In the genomic region with DNA sequence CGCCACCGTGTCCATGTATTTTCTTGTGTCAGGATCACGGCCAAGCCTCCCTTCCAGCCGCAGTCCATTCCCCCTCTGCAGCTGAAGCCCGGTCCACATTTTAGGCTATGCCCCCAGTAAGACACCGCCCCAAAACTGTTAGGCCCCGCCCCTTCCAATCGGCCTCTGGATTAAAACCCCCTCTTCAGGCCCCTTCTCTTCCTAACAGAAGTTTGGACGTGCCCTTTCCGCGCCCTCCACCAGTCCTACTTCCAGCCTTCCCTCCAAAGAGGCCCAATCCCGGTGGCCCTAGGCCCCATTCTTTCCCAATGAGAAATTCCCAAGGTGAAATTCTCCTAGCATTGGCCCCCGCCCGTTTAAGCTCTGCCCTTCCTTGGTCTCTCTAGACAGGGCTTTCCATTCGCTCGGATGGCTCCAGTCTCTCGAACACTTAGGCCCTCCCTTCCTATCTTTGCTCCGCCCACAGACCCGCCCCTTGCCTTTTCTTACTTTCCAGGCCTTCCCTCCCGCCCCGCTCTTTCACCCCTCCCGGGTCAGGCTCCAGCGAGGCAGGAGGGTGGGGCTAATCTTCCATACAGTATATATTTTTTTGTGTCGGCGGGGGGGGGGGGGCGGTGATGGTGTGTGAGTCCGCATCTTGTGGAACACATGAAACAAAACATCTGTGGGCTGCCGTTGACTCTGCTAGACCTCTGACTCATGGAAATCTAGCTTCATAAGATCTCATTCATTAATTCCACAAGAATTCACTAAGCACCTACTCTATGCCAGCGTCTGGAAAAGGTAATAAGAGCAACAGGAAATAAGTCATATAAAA, we compare ENCODE assay signal across 1 cellular context.
TF ChIP-seq lines count a peak whose summit lies in the region.

No MANE protein-coding gene starts in this region.

TF ChIP-seq in GM12878, 131 proteins besides CTCF, POLR2A, EP300 and RAD21 (continued from another document and continues in another):
- TF ChIP-seq, protein P1, sequence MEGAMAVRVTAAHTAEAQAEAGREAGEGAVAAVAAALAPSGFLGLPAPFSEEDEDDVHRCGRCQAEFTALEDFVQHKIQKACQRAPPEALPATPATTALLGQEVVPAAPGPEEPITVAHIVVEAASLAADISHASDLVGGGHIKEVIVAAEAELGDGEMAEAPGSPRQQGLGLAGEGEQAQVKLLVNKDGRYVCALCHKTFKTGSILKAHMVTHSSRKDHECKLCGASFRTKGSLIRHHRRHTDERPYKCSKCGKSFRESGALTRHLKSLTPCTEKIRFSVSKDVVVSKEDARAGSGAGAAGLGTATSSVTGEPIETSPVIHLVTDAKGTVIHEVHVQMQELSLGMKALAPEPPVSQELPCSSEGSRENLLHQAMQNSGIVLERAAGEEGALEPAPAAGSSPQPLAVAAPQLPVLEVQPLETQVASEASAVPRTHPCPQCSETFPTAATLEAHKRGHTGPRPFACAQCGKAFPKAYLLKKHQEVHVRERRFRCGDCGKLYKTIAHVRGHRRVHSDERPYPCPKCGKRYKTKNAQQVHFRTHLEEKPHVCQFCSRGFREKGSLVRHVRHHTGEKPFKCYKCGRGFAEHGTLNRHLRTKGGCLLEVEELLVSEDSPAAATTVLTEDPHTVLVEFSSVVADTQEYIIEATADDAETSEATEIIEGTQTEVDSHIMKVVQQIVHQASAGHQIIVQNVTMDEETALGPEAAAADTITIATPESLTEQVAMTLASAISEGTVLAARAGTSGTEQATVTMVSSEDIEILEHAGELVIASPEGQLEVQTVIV (IDR thresholded peaks at IDR 0.05; ENCODE audit: borderline replicate concordance, partially characterized antibody): no peak
- TF ChIP-seq IKZF2 (IDR thresholded peaks at IDR 0.05) (peak in 1 of 2 experiments; percentile 38; a peak in 2 of 4 replicates), STAT1 (conservative IDR thresholded peaks at IDR 0.05) (no peak), ZBTB40 (IDR thresholded peaks at IDR 0.05; ENCODE audit: borderline replicate concordance) (peak; percentile 32; the same call in 1 of the 2 replicates), JUND (IDR thresholded peaks at IDR 0.05; ENCODE audit: low read depth, low read length) (no peak), ZBED1 (IDR thresholded peaks at IDR 0.05; ENCODE audit: borderline replicate concordance) (no peak), MXI1 (IDR thresholded peaks at IDR 0.05; ENCODE audit: low read depth, low read length) (no peak), NR2C1 (IDR thresholded peaks at IDR 0.05) (no peak; the same call in 1 of the 2 replicates), MTA3 (IDR thresholded peaks at IDR 0.05; ENCODE audit: borderline replicate concordance, low read length) (no peak), NKRF (conservative IDR thresholded peaks at IDR 0.05) (no peak), GATAD2B (conservative IDR thresholded peaks at IDR 0.05; ENCODE audit: low read depth) (no peak), YBX1 (IDR thresholded peaks at IDR 0.05) (no peak), ZNF274 (IDR thresholded peaks at IDR 0.05; ENCODE audit: insufficient read depth, insufficient read length) (no peak), TCF3 (IDR thresholded peaks at IDR 0.05; ENCODE audit: borderline replicate concordance, insufficient read depth, low read depth, low read length) (no peak), MEF2A (IDR thresholded peaks at IDR 0.05; ENCODE audit: insufficient read depth, low read depth, low read length) (no peak), CHD1 (IDR thresholded peaks at IDR 0.05; ENCODE audit: low read depth, low read length) (no peak), RBBP5 (conservative IDR thresholded peaks at IDR 0.05) (no peak), DPF2 (IDR thresholded peaks at IDR 0.05) (0 out of 2 replicates have a peak, but pooled peaks have one; percentile 8), SP1 (IDR thresholded peaks at IDR 0.05; ENCODE audit: low read depth, low read length) (peak; percentile 93), JUNB (IDR thresholded peaks at IDR 0.05) (no peak), ZNF24 (IDR thresholded peaks at IDR 0.05) (no peak), SMAD1 (IDR thresholded peaks at IDR 0.05; ENCODE audit: low read depth, partially characterized antibody) (no peak), SIN3A (IDR thresholded peaks at IDR 0.05; ENCODE audit: low read depth, low read length) (0 out of 2 replicates have a peak, but pooled peaks have one; percentile 51), KAT2A (conservative IDR thresholded peaks at IDR 0.05; ENCODE audit: control insufficient read depth, low read depth, low read length) (no peak), EGR1 (IDR thresholded peaks at IDR 0.05; ENCODE audit: borderline replicate concordance in 1 of 2, low read depth in 2 of 2, low read length in 2 of 2) (0 out of 3 replicates have a peak, but pooled peaks of 1 of the 2 experiments have one; percentile 26), ETV6 (conservative IDR thresholded peaks at IDR 0.05 in 1 of 2, IDR thresholded peaks at IDR 0.05 in 1 of 2; ENCODE audit: borderline replicate concordance in 1 of 2, low read depth in 1 of 2) (no peak; a peak in 1 of 4 replicates), RUNX3 (IDR thresholded peaks at IDR 0.05; ENCODE audit: low read length) (peak; percentile 45; the same call in 1 of the 2 replicates), PML (IDR thresholded peaks at IDR 0.05; ENCODE audit: low read length) (no peak), FOXM1 (IDR thresholded peaks at IDR 0.05; ENCODE audit: low read depth, low read length) (no peak), LARP7 (IDR thresholded peaks at IDR 0.05) (no peak)
- TF ChIP-seq, protein P2, sequence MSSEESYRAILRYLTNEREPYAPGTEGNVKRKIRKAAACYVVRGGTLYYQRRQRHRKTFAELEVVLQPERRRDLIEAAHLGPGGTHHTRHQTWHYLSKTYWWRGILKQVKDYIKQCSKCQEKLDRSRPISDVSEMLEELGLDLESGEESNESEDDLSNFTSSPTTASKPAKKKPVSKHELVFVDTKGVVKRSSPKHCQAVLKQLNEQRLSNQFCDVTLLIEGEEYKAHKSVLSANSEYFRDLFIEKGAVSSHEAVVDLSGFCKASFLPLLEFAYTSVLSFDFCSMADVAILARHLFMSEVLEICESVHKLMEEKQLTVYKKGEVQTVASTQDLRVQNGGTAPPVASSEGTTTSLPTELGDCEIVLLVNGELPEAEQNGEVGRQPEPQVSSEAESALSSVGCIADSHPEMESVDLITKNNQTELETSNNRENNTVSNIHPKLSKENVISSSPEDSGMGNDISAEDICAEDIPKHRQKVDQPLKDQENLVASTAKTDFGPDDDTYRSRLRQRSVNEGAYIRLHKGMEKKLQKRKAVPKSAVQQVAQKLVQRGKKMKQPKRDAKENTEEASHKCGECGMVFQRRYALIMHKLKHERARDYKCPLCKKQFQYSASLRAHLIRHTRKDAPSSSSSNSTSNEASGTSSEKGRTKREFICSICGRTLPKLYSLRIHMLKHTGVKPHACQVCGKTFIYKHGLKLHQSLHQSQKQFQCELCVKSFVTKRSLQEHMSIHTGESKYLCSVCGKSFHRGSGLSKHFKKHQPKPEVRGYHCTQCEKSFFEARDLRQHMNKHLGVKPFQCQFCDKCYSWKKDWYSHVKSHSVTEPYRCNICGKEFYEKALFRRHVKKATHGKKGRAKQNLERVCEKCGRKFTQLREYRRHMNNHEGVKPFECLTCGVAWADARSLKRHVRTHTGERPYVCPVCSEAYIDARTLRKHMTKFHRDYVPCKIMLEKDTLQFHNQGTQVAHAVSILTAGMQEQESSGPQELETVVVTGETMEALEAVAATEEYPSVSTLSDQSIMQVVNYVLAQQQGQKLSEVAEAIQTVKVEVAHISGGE (CRISPR knock-in tag; IDR thresholded peaks at IDR 0.05): no peak
- TF ChIP-seq, protein P3, sequence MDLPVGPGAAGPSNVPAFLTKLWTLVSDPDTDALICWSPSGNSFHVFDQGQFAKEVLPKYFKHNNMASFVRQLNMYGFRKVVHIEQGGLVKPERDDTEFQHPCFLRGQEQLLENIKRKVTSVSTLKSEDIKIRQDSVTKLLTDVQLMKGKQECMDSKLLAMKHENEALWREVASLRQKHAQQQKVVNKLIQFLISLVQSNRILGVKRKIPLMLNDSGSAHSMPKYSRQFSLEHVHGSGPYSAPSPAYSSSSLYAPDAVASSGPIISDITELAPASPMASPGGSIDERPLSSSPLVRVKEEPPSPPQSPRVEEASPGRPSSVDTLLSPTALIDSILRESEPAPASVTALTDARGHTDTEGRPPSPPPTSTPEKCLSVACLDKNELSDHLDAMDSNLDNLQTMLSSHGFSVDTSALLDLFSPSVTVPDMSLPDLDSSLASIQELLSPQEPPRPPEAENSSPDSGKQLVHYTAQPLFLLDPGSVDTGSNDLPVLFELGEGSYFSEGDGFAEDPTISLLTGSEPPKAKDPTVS (IDR thresholded peaks at IDR 0.05; ENCODE audit: low read depth, low read length): no peak
- TF ChIP-seq, protein P4, sequence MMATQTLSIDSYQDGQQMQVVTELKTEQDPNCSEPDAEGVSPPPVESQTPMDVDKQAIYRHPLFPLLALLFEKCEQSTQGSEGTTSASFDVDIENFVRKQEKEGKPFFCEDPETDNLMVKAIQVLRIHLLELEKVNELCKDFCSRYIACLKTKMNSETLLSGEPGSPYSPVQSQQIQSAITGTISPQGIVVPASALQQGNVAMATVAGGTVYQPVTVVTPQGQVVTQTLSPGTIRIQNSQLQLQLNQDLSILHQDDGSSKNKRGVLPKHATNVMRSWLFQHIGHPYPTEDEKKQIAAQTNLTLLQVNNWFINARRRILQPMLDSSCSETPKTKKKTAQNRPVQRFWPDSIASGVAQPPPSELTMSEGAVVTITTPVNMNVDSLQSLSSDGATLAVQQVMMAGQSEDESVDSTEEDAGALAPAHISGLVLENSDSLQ (IDR thresholded peaks at IDR 0.05): no peak
- TF ChIP-seq, protein P5, sequence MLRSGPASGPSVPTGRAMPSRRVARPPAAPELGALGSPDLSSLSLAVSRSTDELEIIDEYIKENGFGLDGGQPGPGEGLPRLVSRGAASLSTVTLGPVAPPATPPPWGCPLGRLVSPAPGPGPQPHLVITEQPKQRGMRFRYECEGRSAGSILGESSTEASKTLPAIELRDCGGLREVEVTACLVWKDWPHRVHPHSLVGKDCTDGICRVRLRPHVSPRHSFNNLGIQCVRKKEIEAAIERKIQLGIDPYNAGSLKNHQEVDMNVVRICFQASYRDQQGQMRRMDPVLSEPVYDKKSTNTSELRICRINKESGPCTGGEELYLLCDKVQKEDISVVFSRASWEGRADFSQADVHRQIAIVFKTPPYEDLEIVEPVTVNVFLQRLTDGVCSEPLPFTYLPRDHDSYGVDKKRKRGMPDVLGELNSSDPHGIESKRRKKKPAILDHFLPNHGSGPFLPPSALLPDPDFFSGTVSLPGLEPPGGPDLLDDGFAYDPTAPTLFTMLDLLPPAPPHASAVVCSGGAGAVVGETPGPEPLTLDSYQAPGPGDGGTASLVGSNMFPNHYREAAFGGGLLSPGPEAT (IDR thresholded peaks at IDR 0.05; ENCODE audit: low read depth): 0 out of 2 replicates have a peak, but pooled peaks have one; percentile 28
- TF ChIP-seq, protein P6, sequence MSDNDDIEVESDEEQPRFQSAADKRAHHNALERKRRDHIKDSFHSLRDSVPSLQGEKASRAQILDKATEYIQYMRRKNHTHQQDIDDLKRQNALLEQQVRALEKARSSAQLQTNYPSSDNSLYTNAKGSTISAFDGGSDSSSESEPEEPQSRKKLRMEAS (IDR thresholded peaks at IDR 0.05; ENCODE audit: low read depth, low read length): no peak
